In genomic region chr1:157369808-157370521, GRCh38 we compare ENCODE assay signal across 8 cellular contexts.
DNase-seq lines count a peak whose midpoint lies in the region; ATAC-seq lines count a peak whose summit lies in the region.

No MANE protein-coding gene starts in this region.

- no peaks in the 10 kb centered on the region for H3K9me3 Mint-ChIP-seq in activated naive CD4-positive, alpha-beta T cell treated with anti-CD3 and anti-CD28 coated beads, Interleukin-2, amount 10 ng/mL, durations not matched to agents 7 days and 5 days

- intact Hi-C loops in Right ventricle myocardium superior (cut with DNase I): loop anchor here (10.0 kb wide), 1 partner anchor 115 kb away; no protein-coding TSS in a partner anchor

- H3K4me3 Mint-ChIP-seq in activated naive CD4-positive, alpha-beta T cell treated with anti-CD3 and anti-CD28 coated beads, Interleukin-2, amount 10 ng/mL, durations not matched to agents 7 days and 5 days: no peak overlapping the region

- H3K36me3 Mint-ChIP-seq in activated naive CD4-positive, alpha-beta T cell treated with anti-CD3 and anti-CD28 coated beads, Interleukin-2, amount 10 ng/mL, durations not matched to agents 7 days and 5 days: no peaks in the 10 kb centered on the region

- no peaks in the 10 kb centered on the region for H3K4me1 Mint-ChIP-seq in activated naive CD4-positive, alpha-beta T cell treated with anti-CD3 and anti-CD28 coated beads, Interleukin-2, amount 10 ng/mL, durations not matched to agents 7 days and 5 days

- CTCF ChIA-PET in activated naive CD4-positive, alpha-beta T cell treated with anti-CD3 and anti-CD28 coated beads, Interleukin-2, amount 10 ng/mL, durations not matched to agents 7 days and 5 days (lab: Charles Lee): interaction anchor here (0.9 to 2.7 kb wide), 8 partner anchors 9 to 349 kb away, joined by 3 to 14 read pairs (median 6); no protein-coding TSS in a partner anchor

- H3K27ac Mint-ChIP-seq in activated naive CD4-positive, alpha-beta T cell treated with anti-CD3 and anti-CD28 coated beads, Interleukin-2, amount 10 ng/mL, durations not matched to agents 7 days and 5 days: no peak overlapping the region

- ATAC-seq in Right ventricle myocardium superior (ENCODE audit: poor library complexity): peak; percentile 73
- ATAC-seq in HG03280 (IDR thresholded peaks at IDR 0.05; ENCODE audit: unreplicated experiment): no peak

- peaks cover 27% of the 10 kb centered on the region for H3K27me3 Mint-ChIP-seq in activated naive CD4-positive, alpha-beta T cell treated with anti-CD3 and anti-CD28 coated beads, Interleukin-2, amount 10 ng/mL, durations not matched to agents 7 days and 5 days

- peak; percentile 67 for DNase-seq in D341Med (ENCODE audit: low spot score)
- DNase-seq in H4 (ENCODE audit: low spot score): peak; percentile 21
- peak; percentile 53 for DNase-seq in NCI-H526 treated with DMSO at 0.1 percent for 48 hours (lab: John Stamatoyannopoulos, UW)
- peak; percentile 48 for DNase-seq in activated naive CD4-positive, alpha-beta T cell treated with anti-CD3 and anti-CD28 coated beads, Interleukin-2, amount 10 ng/mL, durations not matched to agents 7 days and 5 days
- DNase-seq in Right ventricle myocardium superior: no peak
- peak; percentile 67 for DNase-seq in pons (ENCODE audit: low spot score)
- DNase-seq in activated effector memory CD4-positive, alpha-beta T cell treated with anti-CD3 and anti-CD28 coated beads, Interleukin-2, amount 50 U/mL, for 16 hours: no peak

Comparison
In these comparisons a context has a peak if more than half of its experiments do, and no peak if none do; other contexts are left out.
1. DNase-seq: peak in D341Med (single experiment), H4 (single experiment), NCI-H526 treated with DMSO at 0.1 percent for 48 hours (single experiment), activated naive CD4-positive, alpha-beta T cell treated with anti-CD3 and anti-CD28 coated beads, Interleukin-2, amount 10 ng/mL, durations not matched to agents 7 days and 5 days (single experiment) and pons (single experiment); none in Right ventricle myocardium superior (single experiment) and activated effector memory CD4-positive, alpha-beta T cell treated with anti-CD3 and anti-CD28 coated beads, Interleukin-2, amount 50 U/mL, for 16 hours (single experiment).